In genomic region chr3:146052046-146052790, GRCh38 we compare ENCODE assay signal across 31 cellular contexts.
"Had no signal": no experiment of that assay in that cellular context is flagged by ENCODE, and none has a peak within 500 bp of the region (broad histone marks: within the 10 kb centered on the region; RNA-seq: fewer than 3 reads in every experiment).

No MANE protein-coding gene starts in this region.

- H3K9me3 ChIP-seq: ovary, prostate gland, sigmoid colon, stomach, suprapubic skin, tibial artery, upper lobe of right lung had no signal

- DNase-seq: activated CD4-positive, alpha-beta memory T cell treated with anti-CD3 and anti-CD28 coated beads, Interleukin-2, amount 10 ng/mL, durations not matched to agents 7 days and 5 days; activated CD4-positive, alpha-beta T cell treated with anti-CD3 and anti-CD28 coated beads, Interleukin-2, amount 10 ng/mL, durations not matched to agents 7 days and 5 days; activated CD4-positive, CD25-positive, alpha-beta regulatory T cell treated with anti-CD3 and anti-CD28 coated beads, Interleukin-2, amount 50 U/mL, for 72 hours; activated CD8-positive, alpha-beta memory T cell treated with anti-CD3 and anti-CD28 coated beads, Interleukin-2, amount 50 U/mL, for 48 hours; activated gamma-delta T cell; activated naive CD4-positive, alpha-beta T cell treated with anti-CD3 and anti-CD28 coated beads, Interleukin-2, amount 10 ng/mL, durations not matched to agents 7 days and 5 days; activated naive CD8-positive, alpha-beta T cell treated with anti-CD3 and anti-CD28 coated beads, Interleukin-2, amount 10 ng/mL, durations not matched to agents 7 days and 5 days; activated T-cell treated with anti-CD3 and anti-CD28 coated beads, Interleukin-2, amount 50 U/mL, for 24 hours; amygdala; caudate nucleus; cortex of kidney; effector memory CD8-positive, alpha-beta T cell; foreskin melanocyte; left colon; midbrain; naive thymus-derived CD4-positive, alpha-beta T cell; ovary; retina; sigmoid colon; stimulated activated CD4-positive, alpha-beta T cell treated with anti-CD3 and anti-CD28 coated beads, Interleukin-15, amount 100 ng/mL, for 24 hours; stimulated activated CD4-positive, alpha-beta T cell treated with anti-CD3 and anti-CD28 coated beads, Interleukin-2, amount 100 ng/mL, for 24 hours; stimulated activated naive B cell treated with anti-CD40 and anti-IgM and Interleukin-4, amounts not matched to agents 10 μg/mL and 1 μg/mL and 100 μg/mL, for 72 hours; stomach; T-helper 17 cell; T1000; tibial artery; upper lobe of right lung had no signal

- FAIRE-seq: endothelial cell of umbilical vein, keratinocyte had no signal

- H3K4me1 ChIP-seq: prostate gland, sigmoid colon, suprapubic skin, tibial artery, upper lobe of right lung had no signal

- H3K27me3 ChIP-seq: ovary, sigmoid colon, stomach, suprapubic skin, tibial artery, upper lobe of right lung had no signal

- H3K36me3 ChIP-seq: ovary, prostate gland, sigmoid colon, stomach, suprapubic skin, tibial artery, upper lobe of right lung had no signal

- H3K4me3 ChIP-seq: ovary, prostate gland, sigmoid colon, stomach, suprapubic skin, tibial artery, upper lobe of right lung had no signal

- H3K27ac ChIP-seq: ovary, prostate gland, sigmoid colon, stomach, suprapubic skin, tibial artery, upper lobe of right lung had no signal
